25 cellular contexts compared by ENCODE assay signal in the genomic region with DNA sequence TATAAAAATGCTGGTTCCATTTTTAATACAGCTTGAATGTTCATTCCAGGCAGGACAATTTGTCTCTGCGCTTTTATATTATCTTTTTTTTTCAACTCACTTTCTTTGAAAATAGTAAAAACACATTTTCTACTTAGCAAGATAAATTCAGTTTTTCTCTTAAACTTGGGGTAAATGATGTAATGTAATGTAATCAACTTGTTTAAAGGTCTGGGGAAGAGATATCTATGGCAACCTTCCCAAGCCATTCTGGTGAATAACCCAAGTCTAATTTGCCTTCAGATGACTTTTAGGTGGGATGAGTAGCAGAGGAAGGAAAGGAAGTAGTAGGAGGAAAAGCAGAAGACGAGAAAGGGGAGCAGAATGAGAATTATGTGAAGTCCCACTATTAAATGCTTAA.
"Had no signal": no experiment of that assay in that cellular context is flagged by ENCODE, and none has a peak within 500 bp of the region (broad histone marks: within the 10 kb centered on the region; RNA-seq: fewer than 3 reads in every experiment).

No MANE protein-coding gene starts in this region.

- H3K27me3 ChIP-seq: neural progenitor cell, ovary, right lobe of liver, sigmoid colon, stomach, thyroid gland, tibial nerve, upper lobe of left lung, vagina had no signal

- H3K4me1 ChIP-seq: neural progenitor cell, parathyroid adenoma, psoas muscle, right lobe of liver, sigmoid colon, stomach, thyroid gland, tibial nerve, upper lobe of left lung, vagina had no signal

- ATAC-seq: psoas muscle; right cardiac atrium; right lobe of liver; stimulated activated effector memory CD8-positive, alpha-beta T cell treated with anti-CD3 and anti-CD28 coated beads, Interleukin-12 subunit alpha, Interleukin-12 subunit beta, amount 100 ng/mL, for 72 hours; stimulated activated naive B cell treated with anti-CD40 and anti-IgM and Interleukin-4, amounts not matched to agents 10 μg/mL and 1 μg/mL and 100 μg/mL, for 72 hours had no signal

- H3K36me3 ChIP-seq: neural progenitor cell, ovary, right lobe of liver, sigmoid colon, stomach, thoracic aorta, thyroid gland, tibial nerve, upper lobe of left lung, vagina had no signal

- H3K79me2 ChIP-seq: parathyroid adenoma had no signal

- H3K4me2 ChIP-seq: neural progenitor cell had no signal

- H2AFZ ChIP-seq: neural progenitor cell, parathyroid adenoma had no signal

- FAIRE-seq: small intestine, urothelium cell line had no signal

- H3K27ac ChIP-seq: neural progenitor cell, ovary, parathyroid adenoma, psoas muscle, right lobe of liver, sigmoid colon, stomach, thoracic aorta, thyroid gland, tibial nerve, upper lobe of left lung, vagina had no signal

- DNase-seq: occipital lobe; ovary; posterior cingulate gyrus; psoas muscle; right cardiac atrium; right lobe of liver; sigmoid colon; small intestine; stimulated activated CD4-positive, alpha-beta T cell treated with anti-CD3 and anti-CD28 coated beads, Interleukin-15, amount 100 ng/mL, for 24 hours; stimulated activated CD4-positive, alpha-beta T cell treated with anti-CD3 and anti-CD28 coated beads, Interleukin-2, amount 100 ng/mL, for 24 hours; stimulated activated CD4-positive, alpha-beta T cell treated with anti-CD3 and anti-CD28 coated beads, Interleukin-2, amount 100 ng/mL, for 48 hours; stimulated activated CD4-positive, alpha-beta T cell treated with anti-CD3 and anti-CD28 coated beads, Interleukin-4, amount 100 ng/mL, for 24 hours; stimulated activated naive B cell treated with anti-CD40 and anti-IgM and Interleukin-4, amounts not matched to agents 10 μg/mL and 1 μg/mL and 100 μg/mL, for 72 hours; stimulated activated naive CD4-positive, alpha-beta T cell treated with Interleukin-2 at 50 U/mL for 16 hours; stomach; thyroid gland; trophoblast cell; upper lobe of left lung had no signal

- H3K4me3 ChIP-seq: neural progenitor cell, ovary, psoas muscle, right lobe of liver, sigmoid colon, stomach, thoracic aorta, thyroid gland, tibial nerve, upper lobe of left lung, vagina had no signal

- H3K9ac ChIP-seq: neural progenitor cell, parathyroid adenoma had no signal

- H3K9me3 ChIP-seq: ovary, right lobe of liver, sigmoid colon, thoracic aorta, thyroid gland, vagina had no signal
